8 cellular contexts compared by ENCODE assay signal in genomic region chr6:138404666-138405337, GRCh38. TPM values are rescaled to one million over a fixed set of nuclear protein-coding genes. Genes with fewer than 3 reads are reported as not detected.
DNase-seq lines count a peak whose midpoint lies in the region; ATAC-seq, FAIRE-seq and TF ChIP-seq lines count a peak whose summit lies in the region.

No MANE protein-coding gene starts in this region.

- H3K4me2 ChIP-seq in SK-N-SH: peak overlapping the region; percentile 89

- in situ Hi-C loops in Panc1 (cut with HindIII; ENCODE audit: low pct_unique_long_range_greater_than_20kb, low sequenced_read_pairs): no loop called here

- no peak for DNase-seq in SK-N-SH
- DNase-seq in Panc1 (ENCODE audit: low read depth, low spot score): no peak
- no peak for DNase-seq in breast epithelium (ENCODE audit: low spot score in 2 of 2)
- DNase-seq in kidney: peak; percentile 80
- no peak for DNase-seq in stimulated activated naive B cell treated with anti-CD40 and anti-IgM and Interleukin-4, amounts not matched to agents 10 μg/mL and 1 μg/mL and 100 μg/mL, for 72 hours
- DNase-seq in HuH-7 (ENCODE audit: low spot score): no peak

- peaks cover 5% of the 10 kb centered on the region for H3F3A ChIP-seq in SK-N-SH (replicated peaks; ENCODE audit: insufficient read depth)

- WGBS in SK-N-SH (ENCODE audit: low lambda C conversion rate): 29% methylated on average over 29 of the region's 35 CpGs

- BruUV-seq in Panc1 (replicated peaks; lab: Mats Ljungman, UMichigan): no TSS peak

- H3K27ac ChIP-seq in SK-N-SH (ENCODE audit: low read depth in 2 of 2, low read length in 1 of 2) (no peak overlapping the region; a peak in 1 of 4 replicates), Panc1 (ENCODE audit: low read length) (peak overlapping the region; percentile 81), breast epithelium (peak overlapping the region; percentile 93 to 99), kidney (ENCODE audit: low read depth in 2 of 2, low read length in 2 of 2) (peak overlapping the region; percentile 75 to 84)

- POLR2A ChIA-PET in SK-N-SH (lab: Yijun Ruan, JAX) (interaction anchor here (1.3 kb wide), 1 partner anchor 369 kb away, joined by 4 read pairs; the partner anchor contains the start of gene CCDC28A), Panc1 (lab: Charles Lee) (no interaction called here)

- H3K9me3 ChIP-seq in SK-N-SH (no peaks in the 10 kb centered on the region), Panc1 (ENCODE audit: control insufficient read depth, insufficient read depth, low read depth, low read length) (no peaks in the 10 kb centered on the region), breast epithelium (no peaks in the 10 kb centered on the region), kidney (ENCODE audit: control insufficient read depth in 1 of 2, low read length in 2 of 2) (no peaks in the 10 kb centered on the region)

- H3K27me3 Mint-ChIP-seq in stimulated activated naive B cell treated with anti-CD40 and anti-IgM and Interleukin-4, amounts not matched to agents 10 μg/mL and 1 μg/mL and 100 μg/mL, for 72 hours: no peaks in the 10 kb centered on the region

- H3K4me1 ChIP-seq in SK-N-SH (ENCODE audit: control insufficient read depth in 1 of 2, insufficient read depth in 2 of 2, low read depth in 1 of 2, low read length in 1 of 2) (peaks cover 0 to 8% of the 10 kb centered on the region in 2 experiments; a peak in 1 of 4 replicates), Panc1 (ENCODE audit: control insufficient read depth, insufficient read depth, low read length) (peaks cover 6% of the 10 kb centered on the region), breast epithelium (no peaks in the 10 kb centered on the region), kidney (ENCODE audit: control insufficient read depth in 1 of 2, insufficient read depth in 1 of 2, low read depth in 1 of 2, low read length in 2 of 2) (peaks cover 0 to 10% of the 10 kb centered on the region in 2 donors)

- H3K4me3 ChIP-seq in SK-N-SH (ENCODE audit: low read depth in 2 of 2, low read length in 1 of 2) (peak overlapping the region; percentile 74), Panc1 (ENCODE audit: low read depth in 2 of 2, low read length in 2 of 2) (peak overlapping the region; percentile 79 to 92), breast epithelium (peak overlapping the region; percentile 77 to 88 (median 79)), kidney (ENCODE audit: low read length in 2 of 2) (peak overlapping the region; percentile 85 to 94)

- H3K9me3 Mint-ChIP-seq in stimulated activated naive B cell treated with anti-CD40 and anti-IgM and Interleukin-4, amounts not matched to agents 10 μg/mL and 1 μg/mL and 100 μg/mL, for 72 hours: no peaks in the 10 kb centered on the region

- no peak for TF ChIP-seq EP300 in SK-N-SH (IDR thresholded peaks at IDR 0.05; ENCODE audit: borderline replicate concordance in 1 of 2, low read depth in 1 of 2, low read length in 1 of 2)

- peaks cover 19 to 29% of the 10 kb centered on the region in 2 donors for H3K36me3 Mint-ChIP-seq in stimulated activated naive B cell treated with anti-CD40 and anti-IgM and Interleukin-4, amounts not matched to agents 10 μg/mL and 1 μg/mL and 100 μg/mL, for 72 hours

- TF ChIP-seq RAD21 in SK-N-SH (IDR thresholded peaks at IDR 0.05; ENCODE audit: low read length): no peak

- TF ChIP-seq CTCF in SK-N-SH (IDR thresholded peaks at IDR 0.05) (no peak), Panc1 (IDR thresholded peaks at IDR 0.05) (no peak), breast epithelium (IDR thresholded peaks at IDR 0.05) (no peak), kidney (IDR thresholded peaks at IDR 0.05; ENCODE audit: borderline replicate concordance, extremely low read depth, insufficient read depth) (no peak)

- FAIRE-seq in kidney (lab: Jason Lieb, UNC): no peak

- CTCF ChIA-PET in SK-N-SH (lab: Yijun Ruan, JAX) (interaction anchor here (0.8 to 2.2 kb wide), 24 partner anchors 8 to 970 kb away, joined by 3 to 14 read pairs (median 4); no protein-coding TSS in a partner anchor), Panc1 (lab: Charles Lee) (no interaction called here)

- ATAC-seq in SK-N-SH treated with all-trans-retinoic acid at 6 μM for 48 hours (no peak), Panc1 (no peak; the same call in 1 of the 2 replicates), GM18858 (IDR thresholded peaks at IDR 0.05; ENCODE audit: unreplicated experiment) (no peak)
- ATAC-seq in stimulated activated naive B cell treated with anti-CD40 and anti-IgM and Interleukin-4, amounts not matched to agents 10 μg/mL and 1 μg/mL and 100 μg/mL, for 72 hours (replicated peaks): peak; percentile 32 to 34

- no peaks in the 10 kb centered on the region for H3K9me2 ChIP-seq in SK-N-SH

- peak overlapping the region; percentile 96 for H2AFZ ChIP-seq in SK-N-SH (ENCODE audit: low read depth)

- H3K36me3 ChIP-seq in SK-N-SH (replicated peaks in 1 of 2; ENCODE audit: control insufficient read depth in 1 of 2, insufficient read depth in 2 of 2, low read length in 1 of 2) (peaks cover 2 to 9% of the 10 kb centered on the region in 2 experiments), Panc1 (ENCODE audit: control insufficient read depth, insufficient read depth, low read length) (peaks cover 18% of the 10 kb centered on the region), breast epithelium (peaks cover 4% of the 10 kb centered on the region), kidney (ENCODE audit: control insufficient read depth in 1 of 2, insufficient read depth in 2 of 2, low read length in 2 of 2) (peaks cover 10 to 23% of the 10 kb centered on the region in 2 donors)

- peak overlapping the region; percentile 85 to 89 for H3K4me3 Mint-ChIP-seq in stimulated activated naive B cell treated with anti-CD40 and anti-IgM and Interleukin-4, amounts not matched to agents 10 μg/mL and 1 μg/mL and 100 μg/mL, for 72 hours

- H4K20me1 ChIP-seq in SK-N-SH (ENCODE audit: insufficient read depth): no peaks in the 10 kb centered on the region

- intact Hi-C loops in Panc1 (cut with micrococcal nuclease; ENCODE audit: unreplicated experiment) (loop anchor here (5.0 kb wide), 1 partner anchor 288 kb away; no protein-coding TSS in a partner anchor), breast epithelium (cut with DNase I; ENCODE audit: low total_unique reads) (no loop called here), kidney (cut with DNase I) (no loop called here)

- H3K9ac ChIP-seq in SK-N-SH (peak overlapping the region; percentile 60; the same call in 1 of the 2 replicates), kidney (ENCODE audit: low read length in 2 of 2) (peak overlapping the region; percentile 67 to 91)

- H3K4me1 Mint-ChIP-seq in stimulated activated naive B cell treated with anti-CD40 and anti-IgM and Interleukin-4, amounts not matched to agents 10 μg/mL and 1 μg/mL and 100 μg/mL, for 72 hours: peaks cover 17 to 30% of the 10 kb centered on the region in 2 donors

- no peak for TF ChIP-seq POLR2A in breast epithelium (IDR thresholded peaks at IDR 0.05)

- H3K27me3 ChIP-seq in SK-N-SH (ENCODE audit: insufficient read depth) (no peaks in the 10 kb centered on the region), Panc1 (ENCODE audit: control insufficient read depth, insufficient read depth, low read length) (no peaks in the 10 kb centered on the region), breast epithelium (no peaks in the 10 kb centered on the region)

- H3K79me2 ChIP-seq in SK-N-SH (ENCODE audit: insufficient read depth): no peaks in the 10 kb centered on the region

- peak overlapping the region; percentile 84 for H3K27ac Mint-ChIP-seq in stimulated activated naive B cell treated with anti-CD40 and anti-IgM and Interleukin-4, amounts not matched to agents 10 μg/mL and 1 μg/mL and 100 μg/mL, for 72 hours

TF ChIP-seq in SK-N-SH, 30 proteins besides CTCF, POLR2A, EP300 and RAD21 (continues in another document):
- no peak for TF ChIP-seq TAF1 (IDR thresholded peaks at IDR 0.05; ENCODE audit: borderline replicate concordance, low read depth, low read length)
- TF ChIP-seq CHD2 (IDR thresholded peaks at IDR 0.05; ENCODE audit: low read length, partially characterized antibody): no peak
- no peak for TF ChIP-seq RFX5 (IDR thresholded peaks at IDR 0.05; ENCODE audit: low read length)
- TF ChIP-seq RCOR1 (IDR thresholded peaks at IDR 0.05; ENCODE audit: low read length): no peak
- no peak for TF ChIP-seq FOXJ3 (CRISPR knock-in tag; IDR thresholded peaks at IDR 0.05)
- TF ChIP-seq FOSL2 (IDR thresholded peaks at IDR 0.05; ENCODE audit: borderline replicate concordance, low read depth): no peak
- TF ChIP-seq, protein P1, sequence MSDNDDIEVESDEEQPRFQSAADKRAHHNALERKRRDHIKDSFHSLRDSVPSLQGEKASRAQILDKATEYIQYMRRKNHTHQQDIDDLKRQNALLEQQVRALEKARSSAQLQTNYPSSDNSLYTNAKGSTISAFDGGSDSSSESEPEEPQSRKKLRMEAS (IDR thresholded peaks at IDR 0.05; ENCODE audit: low read depth): no peak
- no peak for TF ChIP-seq JUND (IDR thresholded peaks at IDR 0.05)

TF ChIP-seq in SK-N-SH treated with all-trans-retinoic acid at 6 μM for 48 hours, 23 proteins besides CTCF, POLR2A, EP300 and RAD21 (continues in another document):
- no peak for TF ChIP-seq GLIS3 (CRISPR knock-in tag; IDR thresholded peaks at IDR 0.05)

RNA-seq across cellular contexts. Expression of gene HEBP2, which starts 0.8 kb away (rescaled TPM):
- polyA plus RNA-seq in SK-N-SH (2012; rRNA removed) (4.8 and 7.6 TPM in 2 replicates), kidney (ENCODE audit: insufficient read depth, low read depth, low replicate concordance) (62.6 TPM)
- polyA plus RNA-seq in SK-N-SH (2012; cell fraction: cytosol; rRNA removed): 5.1 and 5.7 TPM in 2 replicates
- polyA plus RNA-seq in SK-N-SH (2012; cell fraction: nucleus; rRNA removed): 3.9 and 6.0 TPM in 2 replicates
- total RNA-seq in Panc1 (2021; ENCODE audit: unreplicated experiment) (48.1 TPM), breast epithelium (100 to 1,000 TPM in 1 of 3 donors, 10 to 100 TPM in 2; 66.2 to 321 (median 72.6) TPM), kidney (66.5 TPM)
- polyA plus RNA-seq in Panc1 (2012; ENCODE audit: insufficient read length): 75.8 TPM

RNA-seq across cellular contexts. Expression of gene SMIM28, which starts 27.1 kb away (rescaled TPM):
- polyA plus RNA-seq in SK-N-SH (2012; rRNA removed): not detected in 2 replicates
- not detected in 2 replicates for polyA plus RNA-seq in SK-N-SH (2012; cell fraction: cytosol; rRNA removed)
- not detected in 2 replicates for polyA plus RNA-seq in SK-N-SH (2012; cell fraction: nucleus; rRNA removed)
- total RNA-seq in Panc1 (2021; ENCODE audit: unreplicated experiment): not detected
- not detected for polyA plus RNA-seq in Panc1 (2012; ENCODE audit: insufficient read length)
- total RNA-seq in breast epithelium: not detected
- not detected for total RNA-seq in kidney
- polyA plus RNA-seq in kidney (ENCODE audit: insufficient read depth, low read depth, low replicate concordance): not detected

Comparison
In these comparisons a context has a peak if more than half of its experiments do, and no peak if none do; other contexts are left out.
1. H3K27ac ChIP-seq: peak in Panc1 (single experiment), breast epithelium (2 of 2) and kidney (2 of 2); none in SK-N-SH (0 of 2).
2. ATAC-seq: peak in stimulated activated naive B cell treated with anti-CD40 and anti-IgM and Interleukin-4, amounts not matched to agents 10 μg/mL and 1 μg/mL and 100 μg/mL, for 72 hours (2 of 2); none in SK-N-SH treated with all-trans-retinoic acid at 6 μM for 48 hours (single experiment), Panc1 (single experiment) and GM18858 (single experiment).
3. Peak in every context shown above with its lines, with median percentiles within 50 percentile points of each other: H3K4me3 ChIP-seq.